In the genomic region with DNA sequence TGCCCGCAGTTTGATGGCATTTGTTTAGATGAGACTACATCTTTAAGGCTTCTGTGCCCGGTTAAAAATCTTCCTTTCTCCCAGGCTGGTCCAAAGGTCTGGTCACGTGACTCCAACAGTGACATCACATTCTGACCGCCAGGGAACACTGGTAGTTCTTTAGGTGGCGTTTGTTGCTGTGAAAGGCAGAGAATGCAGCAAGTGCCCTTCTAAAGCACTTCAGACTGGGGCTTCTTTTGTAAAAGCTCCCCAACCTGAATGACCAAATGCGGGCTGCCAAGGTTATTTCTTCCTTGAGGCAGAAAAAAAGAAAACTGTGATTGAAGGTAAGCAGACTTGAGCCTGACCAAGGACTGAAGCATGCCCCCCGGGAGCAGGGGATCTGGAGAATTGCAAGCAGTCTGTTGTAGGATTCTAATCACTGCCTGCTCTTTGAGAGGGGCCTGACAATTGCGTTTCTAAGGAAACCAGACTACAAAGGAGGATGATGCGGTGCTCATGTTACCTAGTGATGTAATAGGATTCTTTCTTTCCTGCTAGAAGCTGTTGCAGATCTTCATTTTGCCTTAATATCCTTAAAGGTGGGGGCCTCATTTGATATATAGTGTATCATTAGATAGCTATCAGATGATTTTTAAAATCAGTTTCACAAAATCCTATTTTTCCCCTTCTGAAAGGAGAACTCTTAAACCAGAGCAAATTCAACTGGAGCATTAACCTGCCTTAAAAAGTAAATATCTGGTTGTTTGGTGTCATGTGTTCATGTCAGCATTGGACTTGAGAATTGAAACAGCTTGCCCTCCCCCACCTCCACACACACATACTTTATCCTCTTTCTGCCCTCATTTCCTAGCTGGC, we compare ENCODE assay signal across 8 cellular contexts.
A peak's percentile ranks its signal among the peaks of the same experiment; 100 is the strongest.
DNase-seq lines count a peak whose midpoint lies in the region; TF ChIP-seq lines count a peak whose summit lies in the region.

No MANE protein-coding gene starts in this region.

- H3K4me1 ChIP-seq in HUES48 (ENCODE audit: control insufficient read depth, insufficient read depth, low read length), result peaks cover 17% of the 10 kb centered on the region
- H3K4me1 ChIP-seq in tibial nerve, result no peaks in the 10 kb centered on the region

- H3K27ac ChIP-seq in HUES48 (ENCODE audit: low read depth, low read length), result peak overlapping the region; percentile 85
- no peak overlapping the region for H3K27ac ChIP-seq in tibial nerve

- H3K9me3 ChIP-seq in HUES48 (ENCODE audit: control insufficient read depth, insufficient read depth, low read length) (no peaks in the 10 kb centered on the region), tibial nerve (no peaks in the 10 kb centered on the region)

- TF ChIP-seq CTCF in tibial nerve (IDR thresholded peaks at IDR 0.05), result no peak

- in situ Hi-C loops in SK-MEL-5 (cut with HindIII; ENCODE audit: low pct_unique_long_range_greater_than_20kb, low sequenced_read_pairs), result no loop called here

- H3K4me3 ChIP-seq in HUES48 (ENCODE audit: low read depth, low read length), result peak overlapping the region; percentile 58
- H3K4me3 ChIP-seq in tibial nerve, result no peak overlapping the region

- TF ChIP-seq POLR2A in tibial nerve (IDR thresholded peaks at IDR 0.05), result no peak

- WGBS in tibial nerve, 2 donors, result 27 to 35% methylated on average over 8 to 9 of the region's 9 CpGs

- H3K9ac ChIP-seq in HUES48 (ENCODE audit: low read depth, low read length), result no peak overlapping the region; the same call in 1 of the 2 replicates

- no peaks in the 10 kb centered on the region for H3K27me3 ChIP-seq in HUES48 (ENCODE audit: control insufficient read depth, insufficient read depth, low read length)
- H3K27me3 ChIP-seq in tibial nerve, result no peaks in the 10 kb centered on the region

- DNase-seq in SK-MEL-5 (ENCODE audit: low read depth, low spot score), result peak; percentile 19
- DNase-seq in hippocampal formation (lab: John Stamatoyannopoulos, UW), result peak; percentile 30
- peak; percentile 53 for DNase-seq in renal cortical epithelial cell (ENCODE audit: low read depth)
- DNase-seq in stimulated activated CD8-positive, alpha-beta memory T cell treated with anti-CD3 and anti-CD28 coated beads, Interleukin-4, amount 100 ng/mL, for 48 hours, result no peak
- no peak for DNase-seq in tibial nerve (ENCODE audit: low spot score in 2 of 2)
- DNase-seq in MV-4-11 (lab: John Stamatoyannopoulos, UW), result no peak
- no peak for DNase-seq in activated effector memory CD4-positive, alpha-beta T cell treated with Interleukin-2 at 50 U/mL for 16 hours

- no peak for TF ChIP-seq EP300 in tibial nerve (IDR thresholded peaks at IDR 0.05)

- H3K36me3 ChIP-seq in HUES48 (ENCODE audit: control insufficient read depth, insufficient read depth, low read length), result no peaks in the 10 kb centered on the region
- no peaks in the 10 kb centered on the region for H3K36me3 ChIP-seq in tibial nerve

Comparison
In these comparisons a context has a peak if more than half of its experiments do, and no peak if none do; other contexts are left out.
1. DNase-seq: peak in SK-MEL-5 (single experiment), hippocampal formation (2 of 2) and renal cortical epithelial cell (single experiment); none in stimulated activated CD8-positive, alpha-beta memory T cell treated with anti-CD3 and anti-CD28 coated beads, Interleukin-4, amount 100 ng/mL, for 48 hours (single experiment), tibial nerve (0 of 2), MV-4-11 (single experiment) and activated effector memory CD4-positive, alpha-beta T cell treated with Interleukin-2 at 50 U/mL for 16 hours (single experiment).